In the genomic region with DNA sequence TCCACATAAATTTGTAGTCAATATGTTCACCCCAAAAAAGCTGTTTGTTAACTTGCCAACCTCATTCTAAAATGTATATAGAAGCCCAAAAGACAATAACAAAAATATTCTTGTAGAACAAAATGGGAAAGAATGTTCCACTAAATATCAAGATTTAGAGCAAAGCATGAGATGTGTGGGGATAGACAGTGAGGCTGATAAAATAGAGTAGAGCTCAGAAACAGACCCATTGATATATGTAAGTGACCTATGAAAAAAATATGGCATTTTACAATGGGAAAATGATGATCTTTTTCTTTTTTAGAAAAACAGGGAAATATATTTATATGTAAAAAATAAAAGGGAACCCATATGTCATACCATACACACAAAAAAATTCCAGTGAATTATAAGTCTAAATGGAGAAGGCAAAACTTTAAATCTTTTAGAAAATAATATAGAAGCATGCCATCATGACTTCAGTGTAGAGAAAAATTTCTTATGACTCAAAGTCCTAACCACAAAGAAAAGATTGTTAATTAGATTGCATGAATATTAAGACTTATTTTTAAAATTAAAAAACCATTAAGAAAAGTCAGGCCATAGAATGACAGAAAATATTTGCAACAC, we compare ENCODE assay signal across 24 cellular contexts.
A peak's percentile ranks its signal among the peaks of the same experiment; 100 is the strongest.
DNase-seq lines count a peak whose midpoint lies in the region; ATAC-seq, FAIRE-seq and TF ChIP-seq lines count a peak whose summit lies in the region.
"Had no signal": no experiment of that assay in that cellular context is flagged by ENCODE, and none has a peak within 500 bp of the region (broad histone marks: within the 10 kb centered on the region; RNA-seq: fewer than 3 reads in every experiment).

No MANE protein-coding gene starts in this region.

- ATAC-seq in DND-41 (ENCODE audit: insufficient read depth, low read depth) (no peak), HG03135 (IDR thresholded peaks at IDR 0.05; ENCODE audit: unreplicated experiment) (no peak)

- H3K27me3 ChIP-seq in DND-41 (ENCODE audit: insufficient read depth, low read length, poor library complexity) = no peaks in the 10 kb centered on the region
- H3K27me3 ChIP-seq: BE2C, BLaER1 had no signal

- H3K9me3 ChIP-seq in DND-41 (ENCODE audit: insufficient read depth, low read length, severe bottlenecking) (peaks cover 15% of the 10 kb centered on the region), KOPT-K1 (ENCODE audit: insufficient read depth, low read length, poor library complexity, severe bottlenecking) (peaks cover 16% of the 10 kb centered on the region)
- H3K9me3 ChIP-seq: BE2C had no signal

- no peak overlapping the region for H3K9ac ChIP-seq in DND-41 (ENCODE audit: low read depth, low read length)
- H3K9ac ChIP-seq: BLaER1 had no signal

- H3K4me3 ChIP-seq in DND-41 (ENCODE audit: low read depth in 1 of 2, low read length in 2 of 2) = no peak overlapping the region
- H3K4me3 ChIP-seq: BLaER1 had no signal

- FAIRE-seq in islet of Langerhans (lab: Jason Lieb, UNC) = peak; percentile 56
- FAIRE-seq: A204.1, G401.6, GM12891, GM19239 had no signal

- no peak for TF ChIP-seq CTCF in DND-41 (IDR thresholded peaks at IDR 0.05; ENCODE audit: borderline replicate concordance, extremely low read depth, low read length, poor library complexity, severe bottlenecking)

- H3K27ac ChIP-seq in DND-41 (ENCODE audit: low read length) = peak overlapping the region; percentile 52; the same call in 1 of the 2 replicates
- peak overlapping the region; percentile 96 for H3K27ac ChIP-seq in KOPT-K1 (ENCODE audit: low read depth, low read length, poor library complexity, severe bottlenecking)
- H3K27ac ChIP-seq: BLaER1 had no signal

- H2AFZ ChIP-seq in DND-41 (ENCODE audit: low read depth, low read length) = no peak overlapping the region

- 0 out of 2 replicates have a peak, but pooled peaks cover 2% of the 10 kb centered on the region for H3K36me3 ChIP-seq in DND-41 (ENCODE audit: insufficient read depth, low read length)
- no peaks in the 10 kb centered on the region for H3K36me3 ChIP-seq in KOPT-K1 (ENCODE audit: insufficient read depth, low read length)
- H3K36me3 ChIP-seq: BE2C had no signal

- peaks cover 52% of the 10 kb centered on the region for H3K4me1 ChIP-seq in DND-41 (ENCODE audit: insufficient read depth, low read length)
- H3K4me1 ChIP-seq: BE2C had no signal

- H4K20me1 ChIP-seq in DND-41 (ENCODE audit: insufficient read depth, low read length) = no peaks in the 10 kb centered on the region
- H4K20me1 ChIP-seq: BLaER1 had no signal

- DNase-seq in DND-41 = no peak
- no peak for DNase-seq in NCI-H1092 treated with DMSO at 0.1 percent for 48 hours (lab: John Stamatoyannopoulos, UW)
- no peak for DNase-seq in NCI-H2227 treated with DMSO at 0.1 percent for 48 hours (lab: John Stamatoyannopoulos, UW)
- DNase-seq: 8988T; ACHN; BE2C; C1 segment of cervical spinal cord; CD4-positive, alpha-beta memory T cell; CD4-positive, CD25-positive, alpha-beta regulatory T cell; CD8-positive, alpha-beta memory T cell; COR-L47; DMS 273 treated with DMSO at 0.1 percent for 48 hours; DMS153; DMS53; DMS79; GF-D8 had no signal

- H3K79me2 ChIP-seq in DND-41 (ENCODE audit: insufficient read depth, low read length) = no peaks in the 10 kb centered on the region

- H3K4me2 ChIP-seq in DND-41 (ENCODE audit: insufficient read depth, low read length) = no peak overlapping the region
- H3K4me2 ChIP-seq: BLaER1 had no signal
